In genomic region chr1:205921559-205921887, GRCh38 we compare ENCODE assay signal across 1 cellular context.
TF ChIP-seq lines count a peak whose summit lies in the region.

No MANE protein-coding gene starts in this region.

TF ChIP-seq in H1, 55 proteins besides CTCF, POLR2A, EP300 and RAD21:
- TF ChIP-seq KDM1A (IDR thresholded peaks at IDR 0.05; ENCODE audit: borderline replicate concordance, low read length) (no peak), EGR1 (IDR thresholded peaks at IDR 0.05; ENCODE audit: borderline replicate concordance, low read depth, low read length) (no peak), CHD7 (IDR thresholded peaks at IDR 0.05; ENCODE audit: insufficient replicate concordance, low read length) (no peak), SAP30 (IDR thresholded peaks at IDR 0.05; ENCODE audit: insufficient read depth, insufficient replicate concordance, low read length) (no peak), GABPA (IDR thresholded peaks at IDR 0.05; ENCODE audit: borderline replicate concordance, insufficient read depth, low read length) (no peak), USF2 (IDR thresholded peaks at IDR 0.05; ENCODE audit: low read length) (no peak), PHF8 (conservative IDR thresholded peaks at IDR 0.05; ENCODE audit: low read depth, low read length) (no peak), GTF2F1 (IDR thresholded peaks at IDR 0.05; ENCODE audit: borderline replicate concordance, low read depth, low read length) (no peak), NANOG (IDR thresholded peaks at IDR 0.05; ENCODE audit: insufficient read depth, low read depth, low read length, poor library complexity, severe bottlenecking) (no peak)
